In the genomic region with DNA sequence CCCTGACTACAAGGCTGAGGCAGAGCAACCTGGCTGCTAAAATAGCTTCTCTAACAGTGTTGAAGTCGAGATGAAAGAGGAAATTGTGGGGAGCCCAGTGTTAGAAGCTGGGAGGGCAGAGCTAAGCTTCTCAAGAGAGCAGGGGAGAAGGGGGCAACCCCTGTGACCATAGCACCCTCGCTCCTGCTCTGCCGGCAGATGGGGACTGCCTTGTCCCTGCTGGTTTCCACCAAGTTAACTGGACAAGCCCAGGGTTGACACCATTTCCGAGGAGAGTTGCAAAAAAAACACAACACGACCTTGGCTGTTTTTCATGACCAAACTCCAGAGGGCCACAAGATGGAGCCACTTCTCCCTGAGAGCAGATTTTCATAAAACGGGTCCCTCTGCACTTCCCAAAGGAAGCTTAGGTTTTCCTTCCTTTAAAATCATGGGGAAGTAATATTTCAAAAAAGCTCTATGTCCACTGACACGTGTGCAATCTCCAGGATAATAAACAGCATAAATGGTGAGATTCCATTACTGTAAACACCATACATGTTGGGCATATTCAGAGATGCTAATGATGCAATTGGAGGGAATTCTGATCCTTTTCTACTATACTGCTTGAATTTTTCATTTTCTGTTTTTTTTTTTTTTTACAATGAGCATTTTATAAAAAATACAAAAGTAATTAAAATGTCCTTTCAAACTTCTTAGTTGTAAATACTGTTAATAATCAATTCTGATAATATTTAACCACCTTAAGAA, we compare ENCODE assay signal across 8 cellular contexts.
DNase-seq lines count a peak whose midpoint lies in the region; ATAC-seq and TF ChIP-seq lines count a peak whose summit lies in the region.

No MANE protein-coding gene starts in this region.

- no peaks in the 10 kb centered on the region for H3K9me3 Mint-ChIP-seq in stimulated activated naive B cell treated with anti-CD40 and anti-IgM and Interleukin-4, amounts not matched to agents 10 μg/mL and 1 μg/mL and 100 μg/mL, for 72 hours

- peak; percentile 19 to 73 for ATAC-seq in stimulated activated naive B cell treated with anti-CD40 and anti-IgM and Interleukin-4, amounts not matched to agents 10 μg/mL and 1 μg/mL and 100 μg/mL, for 72 hours (replicated peaks)
- ATAC-seq in GM19328 (IDR thresholded peaks at IDR 0.05; ENCODE audit: unreplicated experiment) (no peak), HG03571 (IDR thresholded peaks at IDR 0.05; ENCODE audit: unreplicated experiment) (no peak)

- no peaks in the 10 kb centered on the region for H3K27me3 Mint-ChIP-seq in stimulated activated naive B cell treated with anti-CD40 and anti-IgM and Interleukin-4, amounts not matched to agents 10 μg/mL and 1 μg/mL and 100 μg/mL, for 72 hours

- H3K4me3 Mint-ChIP-seq in stimulated activated naive B cell treated with anti-CD40 and anti-IgM and Interleukin-4, amounts not matched to agents 10 μg/mL and 1 μg/mL and 100 μg/mL, for 72 hours, result peak overlapping the region in 1 of 2 donors; percentile 39

- peak; percentile 71 for TF ChIP-seq CTCF in AG10803 (conservative IDR thresholded peaks at IDR 0.05; ENCODE audit: low read length)
- peak; percentile 41 for TF ChIP-seq CTCF in GM13977 (IDR thresholded peaks at IDR 0.05; ENCODE audit: extremely low read depth, insufficient read depth, missing control alignments)
- peak; percentile 60 for TF ChIP-seq CTCF in fibroblast of mammary gland (conservative IDR thresholded peaks at IDR 0.05; ENCODE audit: control insufficient read depth, insufficient read depth, low read depth, low read length)

- H3K36me3 Mint-ChIP-seq in stimulated activated naive B cell treated with anti-CD40 and anti-IgM and Interleukin-4, amounts not matched to agents 10 μg/mL and 1 μg/mL and 100 μg/mL, for 72 hours, result peaks cover 39 to 49% of the 10 kb centered on the region in 2 donors

- H3K4me3 ChIP-seq in AG10803 (ENCODE audit: low read length) (no peak overlapping the region), fibroblast of mammary gland (ENCODE audit: control insufficient read depth, low read depth, low read length) (no peak overlapping the region)

- in situ Hi-C loops in GM13977 (cut with MboI; ENCODE audit: low pct_unique_long_range_greater_than_20kb, low sequenced_read_pairs, unreplicated experiment), result loop anchor here (25.0 kb wide), 1 partner anchor 562 kb away; the partner anchor contains the start of gene DNAJC1

- DNase-seq in AG10803 (ENCODE audit: low read depth) (peak; percentile 44), GM13977 (ENCODE audit: low spot score) (peak; percentile 24), SHP77 treated with DMSO at 0.1 percent for 48 hours (lab: John Stamatoyannopoulos, UW) (peak; percentile 8), fibroblast of mammary gland (ENCODE audit: low read depth) (peak; percentile 52), NCI-H2171 treated with DMSO at 0.1 percent for 48 hours (lab: John Stamatoyannopoulos, UW) (no peak)
- DNase-seq in stimulated activated naive B cell treated with anti-CD40 and anti-IgM and Interleukin-4, amounts not matched to agents 10 μg/mL and 1 μg/mL and 100 μg/mL, for 72 hours, result peak; percentile 2

- H3K27ac Mint-ChIP-seq in stimulated activated naive B cell treated with anti-CD40 and anti-IgM and Interleukin-4, amounts not matched to agents 10 μg/mL and 1 μg/mL and 100 μg/mL, for 72 hours, result no peak overlapping the region

- peaks cover 12 to 14% of the 10 kb centered on the region in 2 donors for H3K4me1 Mint-ChIP-seq in stimulated activated naive B cell treated with anti-CD40 and anti-IgM and Interleukin-4, amounts not matched to agents 10 μg/mL and 1 μg/mL and 100 μg/mL, for 72 hours

Comparison
In these comparisons a context has a peak if more than half of its experiments do, and no peak if none do; other contexts are left out.
1. ATAC-seq: peak in stimulated activated naive B cell treated with anti-CD40 and anti-IgM and Interleukin-4, amounts not matched to agents 10 μg/mL and 1 μg/mL and 100 μg/mL, for 72 hours (2 of 2); none in GM19328 (single experiment) and HG03571 (single experiment).
2. Peak in every context shown above with its lines, with median percentiles within 50 percentile points of each other: CTCF ChIP-seq.